8 cellular contexts compared by ENCODE assay signal in the genomic region with DNA sequence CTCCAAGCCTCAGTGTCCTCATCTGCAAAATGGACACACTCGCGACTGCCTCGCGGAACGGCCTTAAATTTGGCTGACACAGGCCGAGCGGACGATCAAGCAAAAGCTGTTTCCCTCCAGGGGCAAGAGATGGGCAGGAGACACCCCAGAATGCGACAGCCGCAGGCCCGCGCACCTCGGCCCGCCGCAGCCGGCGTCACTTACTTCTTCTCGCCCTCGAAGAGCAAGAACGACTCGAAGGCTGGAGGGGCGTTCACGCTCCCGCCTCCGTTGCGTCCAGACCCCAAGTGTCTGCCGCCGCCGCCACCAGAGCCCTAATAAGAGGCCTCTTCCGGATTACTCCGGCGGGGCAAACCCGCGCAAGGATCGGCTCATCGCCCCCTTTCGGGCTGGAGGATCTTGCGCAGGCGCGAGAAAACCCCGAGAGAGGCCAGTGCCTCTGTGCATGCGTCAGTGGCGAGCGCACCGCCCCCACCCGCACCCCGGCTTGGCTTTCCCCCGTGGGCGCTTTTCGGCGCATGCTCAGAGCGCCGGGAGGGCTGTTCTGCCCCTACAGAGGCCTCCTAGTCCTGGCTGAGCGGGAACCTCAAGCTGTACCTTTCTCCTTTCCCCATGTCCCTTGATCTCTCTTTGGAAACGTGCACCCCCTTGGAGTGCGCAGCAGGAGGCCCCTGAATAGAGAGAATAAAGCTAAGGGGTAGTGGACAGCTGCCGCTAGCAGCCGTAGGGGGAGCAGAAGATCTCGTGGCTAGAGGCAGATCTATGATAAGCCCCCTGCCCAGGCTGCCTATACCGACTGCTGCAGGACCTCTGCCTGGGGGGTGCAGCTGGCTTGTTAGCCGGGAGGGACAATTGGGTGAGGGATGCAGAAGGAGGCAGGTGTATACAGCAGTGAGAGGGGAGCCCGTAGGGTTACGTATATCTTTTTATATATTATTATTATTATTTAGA. TPM values are rescaled to one million over a fixed set of nuclear protein-coding genes. Genes with fewer than 3 reads are reported as not detected.
DNase-seq lines count a peak whose midpoint lies in the region; ATAC-seq, FAIRE-seq and TF ChIP-seq lines count a peak whose summit lies in the region.
"Not testable (repeated sequence)": the region's sequence is repeated elsewhere in the genome, so short reads cannot be mapped to it uniquely, and the experiment has no call there.

No MANE protein-coding gene starts in this region.

- not testable (repeated sequence) for H3K9me3 ChIP-seq in BE2C; kidney (ENCODE audit: control insufficient read depth in 1 of 2, low read length in 2 of 2)

- peak; percentile 64 for TF ChIP-seq CTCF in BE2C (IDR thresholded peaks at IDR 0.05; ENCODE audit: low read depth, low read length)
- peak; percentile 58 for TF ChIP-seq CTCF in kidney (IDR thresholded peaks at IDR 0.05; ENCODE audit: borderline replicate concordance, extremely low read depth, insufficient read depth)

- not testable (repeated sequence) for FAIRE-seq in kidney (lab: Jason Lieb, UNC)

- ATAC-seq in HG03354 (IDR thresholded peaks at IDR 0.05; ENCODE audit: poor library complexity, severe bottlenecking, unreplicated experiment) = peak; percentile 93
- peak; percentile 91 for ATAC-seq in activated CD4-positive, CD25-positive, alpha-beta regulatory T cell treated with anti-CD3 and anti-CD28 coated beads, Interleukin-2, amount 50 U/mL, for 24 hours

- peak overlapping the region; percentile 79 for H3K4me3 ChIP-seq in BE2C (ENCODE audit: low read depth, low read length)
- H3K4me3 ChIP-seq in kidney (ENCODE audit: low read length in 2 of 2) = peak overlapping the region; percentile 76 to 79

- not testable (repeated sequence) for H3K27me3 ChIP-seq in BE2C

- H3K36me3 ChIP-seq in BE2C; kidney (ENCODE audit: control insufficient read depth in 1 of 2, insufficient read depth in 2 of 2, low read length in 2 of 2): not testable (repeated sequence)

- H3K9ac ChIP-seq in kidney (ENCODE audit: low read length in 2 of 2) = peak overlapping the region; percentile 71 to 73

- intact Hi-C loops in kidney (cut with DNase I) = not testable (repeated sequence)

- DNase-seq in BE2C = peak; percentile 98
- DNase-seq in NCI-H345 treated with DMSO at 0.1 percent for 48 hours (lab: John Stamatoyannopoulos, UW; ENCODE audit: unreplicated experiment) = peak; percentile 95
- peak; percentile 71 to 95 for DNase-seq in cerebellar nuclear complex (lab: John Stamatoyannopoulos, UW)
- peak; percentile 99 for DNase-seq in kidney
- peak; percentile 98 to 99 for DNase-seq in stimulated activated CD4-positive, alpha-beta T cell treated with anti-CD3 and anti-CD28 coated beads, Interleukin-15, amount 100 ng/mL, for 1 hour (ENCODE audit: low read depth in 1 of 2, low spot score in 1 of 2)

- peak overlapping the region in 1 of 2 donors; percentile 17 for H3K27ac ChIP-seq in kidney (ENCODE audit: low read depth in 2 of 2, low read length in 2 of 2)

- H3K4me1 ChIP-seq in BE2C; kidney (ENCODE audit: control insufficient read depth in 1 of 2, insufficient read depth in 1 of 2, low read depth in 1 of 2, low read length in 2 of 2): not testable (repeated sequence)

- TF ChIP-seq POLR2A in GM19099 (IDR thresholded peaks at IDR 0.05; ENCODE audit: extremely low read depth, insufficient read length, low read depth) = peak; percentile 68

RNA-seq across cellular contexts. Expression of a gene that starts 21.4 kb away (rescaled TPM):
- polyA plus RNA-seq in BE2C (2012; ENCODE audit: insufficient read depth, insufficient read length, low read depth) = not detected
- not detected for total RNA-seq in kidney
- not detected for polyA plus RNA-seq in kidney (ENCODE audit: insufficient read depth, low read depth, low replicate concordance)

RNA-seq across cellular contexts. Expression of a gene that starts 25.4 kb away (rescaled TPM):
- polyA plus RNA-seq in BE2C (2012; ENCODE audit: insufficient read depth, insufficient read length, low read depth) = 210 TPM
- 103 TPM for total RNA-seq in kidney
- 85.9 TPM for polyA plus RNA-seq in kidney (ENCODE audit: insufficient read depth, low read depth, low replicate concordance)

RNA-seq across cellular contexts. Expression of a gene that starts 46.2 kb away (rescaled TPM):
- 207 TPM for polyA plus RNA-seq in BE2C (2012; ENCODE audit: insufficient read depth, insufficient read length, low read depth)
- 2.1 TPM for total RNA-seq in kidney
- polyA plus RNA-seq in kidney (ENCODE audit: insufficient read depth, low read depth, low replicate concordance) = 37.7 TPM
